10 cellular contexts compared by ENCODE assay signal in the genomic region with DNA sequence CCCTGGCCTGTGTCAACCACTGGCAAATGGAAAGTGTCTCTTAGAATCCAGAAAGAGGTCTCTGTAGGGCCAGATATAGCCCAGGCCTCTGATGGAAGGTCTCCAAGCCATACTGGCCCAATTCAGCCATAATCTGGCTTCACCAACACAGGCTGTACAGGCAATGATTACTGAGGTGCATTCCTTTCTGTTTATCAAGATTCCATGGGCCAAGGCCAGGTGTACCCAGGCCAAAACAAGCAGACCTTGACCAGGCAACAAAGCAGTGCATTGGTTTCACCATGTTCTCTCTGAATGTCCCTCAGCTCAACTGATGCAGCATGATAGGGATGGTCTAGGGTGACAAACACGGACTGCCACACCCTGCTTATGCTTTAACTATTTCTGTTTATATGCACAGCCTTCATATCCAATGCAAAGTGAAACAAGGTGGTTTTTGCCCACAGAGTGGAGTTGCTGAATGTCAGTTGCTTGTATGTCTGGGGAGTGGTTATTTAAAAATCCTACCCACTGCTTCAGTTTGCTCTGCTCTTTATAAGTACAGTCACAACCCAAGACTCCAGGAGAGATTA. TPM values are rescaled to one million over a fixed set of nuclear protein-coding genes. Genes with fewer than 3 reads are reported as not detected.
DNase-seq lines count a peak whose midpoint lies in the region; ATAC-seq, FAIRE-seq and TF ChIP-seq lines count a peak whose summit lies in the region.
"Had no signal": no experiment of that assay in that cellular context is flagged by ENCODE, and none has a peak within 500 bp of the region (broad histone marks: within the 10 kb centered on the region; RNA-seq: fewer than 3 reads in every experiment).

No MANE protein-coding gene starts in this region.

- no peaks in the 10 kb centered on the region for H3K9me3 Mint-ChIP-seq in chondrocyte (ENCODE audit: low read depth)

- no peaks in the 10 kb centered on the region for H4K20me1 ChIP-seq in GM23248 (ENCODE audit: insufficient read depth)
- H4K20me1 ChIP-seq in HepG2 (ENCODE audit: insufficient read depth, low read length), result no peaks in the 10 kb centered on the region

- H3K36me3 ChIP-seq in GM23248 (ENCODE audit: low read depth) (no peaks in the 10 kb centered on the region), HepG2 (replicated peaks in 1 of 2; ENCODE audit: control insufficient read depth in 1 of 2, insufficient read depth in 2 of 2, low read length in 2 of 2) (no peaks in the 10 kb centered on the region)

- H3K36me3 Mint-ChIP-seq in chondrocyte (ENCODE audit: low read depth), result no peaks in the 10 kb centered on the region

- H3K4me1 Mint-ChIP-seq in chondrocyte (ENCODE audit: low read depth), result peaks cover 52% of the 10 kb centered on the region

- 56 to 59% methylated on average over 1 of the region's 1 CpG for WGBS in GM23248 (ENCODE audit: low coverage in 1 of 2, low lambda C conversion rate in 2 of 2, missing lambda C conversion rate in 2 of 2), 2 experiments
- 0% methylated on average over 1 of the region's 1 CpG for WGBS in HepG2 (ENCODE audit: low lambda C conversion rate)

- H3K27ac Mint-ChIP-seq in chondrocyte (ENCODE audit: unreplicated experiment), result no peak overlapping the region

- TF ChIP-seq CTCF in GM13977 (IDR thresholded peaks at IDR 0.05; ENCODE audit: extremely low read depth, insufficient read depth, missing control alignments), result no peak
- TF ChIP-seq CTCF in RWPE1 (conservative IDR thresholded peaks at IDR 0.05; ENCODE audit: low read depth), result no peak
- no peak for TF ChIP-seq CTCF in HepG2 (CRISPR knock-in tag; IDR thresholded peaks at IDR 0.05)
- no peak for TF ChIP-seq CTCF in chondrocyte (IDR thresholded peaks at IDR 0.05)
- no peak for TF ChIP-seq CTCF in foreskin keratinocyte (conservative IDR thresholded peaks at IDR 0.05)

- CTCF ChIA-PET in RWPE1 (lab: Yijun Ruan, JAX), result no interaction called here
- CTCF ChIA-PET in HepG2 (lab: Yijun Ruan, JAX; ENCODE audit: low intra/inter-chr PET ratio, low total read pairs), result no interaction called here

- H3K9me3 ChIP-seq in GM23248 (ENCODE audit: low read depth) (no peaks in the 10 kb centered on the region), HepG2 (ENCODE audit: low read length) (no peaks in the 10 kb centered on the region)

- no peaks in the 10 kb centered on the region for H3K27me3 ChIP-seq in GM23248 (replicated peaks; ENCODE audit: insufficient read depth)
- no peaks in the 10 kb centered on the region for H3K27me3 ChIP-seq in HepG2 (ENCODE audit: control insufficient read depth in 1 of 2, insufficient read depth in 2 of 2, low read length in 2 of 2)
- no peaks in the 10 kb centered on the region for H3K27me3 ChIP-seq in foreskin keratinocyte

- H3K79me2 ChIP-seq in GM23248 (ENCODE audit: insufficient read depth) (no peaks in the 10 kb centered on the region), HepG2 (ENCODE audit: insufficient read depth, low read length) (no peaks in the 10 kb centered on the region)

- FAIRE-seq in HepG2 (lab: Jason Lieb, UNC), result peak; percentile 75
- FAIRE-seq: TTC549 had no signal

- H3K4me2 ChIP-seq in GM23248 (ENCODE audit: unreplicated experiment), result peak overlapping the region; percentile 0
- H3K4me2 ChIP-seq in HepG2 (ENCODE audit: low read depth, low read length), result peak overlapping the region; percentile 74

- in situ Hi-C loops in GM13977 (cut with MboI; ENCODE audit: low pct_unique_long_range_greater_than_20kb, low sequenced_read_pairs, unreplicated experiment) (loop anchor here (10.0 to 25.0 kb wide), 3 partner anchors 50 to 972 kb away; a partner anchor contains a TSS), GM23248 (cut with MboI) (loop anchor here (5.0 to 25.0 kb wide), 4 partner anchors 47 to 972 kb away; a partner anchor contains a TSS), HepG2 (cut with HindIII; ENCODE audit: extremely low pct_ligation_motif_present, low pct_unique_long_range_greater_than_20kb) (loop anchor here (10.0 kb wide), 3 partner anchors 460 to 980 kb away; a partner anchor contains a TSS)

- no peaks in the 10 kb centered on the region for H3K27me3 Mint-ChIP-seq in chondrocyte (ENCODE audit: low read depth)

- H3F3A ChIP-seq in GM23248 (ENCODE audit: insufficient read depth), result peaks cover 70% of the 10 kb centered on the region

- H3K27ac ChIP-seq in GM23248 (0 out of 2 replicates have a peak overlapping the region, but pooled peaks have one; percentile 45), RWPE1 (peak overlapping the region; percentile 42), HepG2 (ENCODE audit: extremely low read length, insufficient read depth, low read length) (peak overlapping the region; percentile 89), foreskin keratinocyte (no peak overlapping the region)

- H3K9ac ChIP-seq in GM23248 (no peak overlapping the region), HepG2 (ENCODE audit: insufficient read depth, low read depth, low read length) (peak overlapping the region; percentile 40; the same call in 1 of the 2 replicates)

- no TSS peak for BruUV-seq in HepG2 (replicated peaks; lab: Mats Ljungman, UMichigan)

- POLR2A ChIA-PET in RWPE1 (lab: Yijun Ruan, JAX; ENCODE audit: low non-redundant PET), result no interaction called here
- POLR2A ChIA-PET in HepG2 (lab: Yijun Ruan, JAX), result interaction anchor here (0.7 to 5.2 kb wide), 10 partner anchors 12 to 580 kb away, joined by 3 to 100 read pairs (median 6); a partner anchor contains a TSS

- intact Hi-C loops in HepG2 (cut with micrococcal nuclease; ENCODE audit: unreplicated experiment), result loop anchor here (5.0 to 10.0 kb wide), 6 partner anchors 150 to 982 kb away; no protein-coding TSS in a partner anchor

- peak in 1 of 2 experiments; percentile 32; a peak in 1 of 4 replicates for TF ChIP-seq POLR2A in HepG2 (IDR thresholded peaks at IDR 0.05; ENCODE audit: insufficient read depth in 1 of 2, low read depth in 2 of 2, low read length in 2 of 2)

- H3K4me3 ChIP-seq in GM23248 (no peak overlapping the region), HepG2 (replicated peaks in 1 of 3; ENCODE audit: insufficient read depth in 1 of 3, low read depth in 2 of 3, low read length in 3 of 3) (peak overlapping the region in 1 of 3 experiments; percentile 24; a peak in 2 of 6 replicates)

- no peaks in the 10 kb centered on the region for H3K9me2 ChIP-seq in GM23248 (ENCODE audit: insufficient read depth)

- no peak overlapping the region for H2AFZ ChIP-seq in GM23248
- H2AFZ ChIP-seq in HepG2 (ENCODE audit: low read length), result no peak overlapping the region

- no peak for TF ChIP-seq RAD21 in HepG2 (CRISPR knock-in tag; IDR thresholded peaks at IDR 0.05)

- H3K4me3 Mint-ChIP-seq in chondrocyte (ENCODE audit: unreplicated experiment), result no peak overlapping the region

- H3K4me1 ChIP-seq in GM23248 (ENCODE audit: insufficient read depth) (peaks cover 65% of the 10 kb centered on the region), HepG2 (ENCODE audit: insufficient read depth, low read length) (peaks cover 73% of the 10 kb centered on the region), foreskin keratinocyte (peaks cover 47% of the 10 kb centered on the region)

- peak; percentile 68 for ATAC-seq in HepG2
- no peak for ATAC-seq in SK-N-SH treated with all-trans-retinoic acid at 6 μM for 48 hours
- no peak for ATAC-seq in foreskin keratinocyte

- DNase-seq in GM13977 (ENCODE audit: low spot score) (peak; percentile 32), GM23248 (no peak), RWPE1 (ENCODE audit: low spot score) (no peak), HepG2 (ENCODE audit: low spot score) (peak; percentile 90), chondrocyte (ENCODE audit: low spot score) (no peak), retina (no peak), foreskin keratinocyte (no peak)
- DNase-seq: posterior cingulate gyrus had no signal

- TF ChIP-seq EP300 in HepG2 (IDR thresholded peaks at IDR 0.05; ENCODE audit: low read depth in 2 of 2, low read length in 2 of 2) (peak in 1 of 2 experiments; percentile 89; a peak in 3 of 4 replicates), HepG2 (CRISPR knock-in tag; IDR thresholded peaks at IDR 0.05; ENCODE audit: borderline replicate concordance) (peak; percentile 88; the same call in 1 of the 2 replicates)

TF ChIP-seq in HepG2, 621 proteins besides CTCF, POLR2A, EP300 and RAD21 (continues in another document):
- TF ChIP-seq ZSCAN29 (CRISPR knock-in tag; conservative IDR thresholded peaks at IDR 0.05) (no peak), TCF7L2 (IDR thresholded peaks at IDR 0.05; ENCODE audit: low read depth, low read length) (no peak), AGO2 (optimal IDR thresholded peaks at IDR 0.05; ENCODE audit: low read depth, low read length) (no peak)

TF ChIP-seq in SK-N-SH treated with all-trans-retinoic acid at 6 μM for 48 hours, 23 proteins besides CTCF, POLR2A, EP300 and RAD21 (continues in another document):
- no peak for TF ChIP-seq TOX (CRISPR knock-in tag; IDR thresholded peaks at IDR 0.05; ENCODE audit: borderline replicate concordance)

RNA-seq across cellular contexts. Expression of a gene that starts 25.2 kb away (rescaled TPM):
- 88.9 and 97.7 TPM in 2 replicates for total RNA-seq in GM23248 (2014; rRNA removed; shearing (Covaris generic))
- 58.6 and 77.5 TPM in 2 replicates for polyA plus RNA-seq in GM23248 (2016; fragmentation: Nextera tagmentation; extraction: Ambion mirVana)
- 23.5 and 151 TPM in 2 replicates for total RNA-seq in HepG2 (2016; rRNA removed; fragmentation: Illumina TruSeq; extraction: Trizol)
- total RNA-seq in HepG2 (2016; cell fraction: cytosol; rRNA removed; fragmentation: Illumina TruSeq; extraction: Trizol; ENCODE audit: low read depth), result 18.9 and 19.9 TPM in 2 replicates
- total RNA-seq in HepG2 (2016; cell fraction: insoluble cytoplasmic fraction; rRNA removed; fragmentation: Illumina TruSeq; extraction: Trizol), result 22.0 and 151 TPM in 2 replicates
- 19.5 and 22.9 TPM in 2 replicates for total RNA-seq in HepG2 (2016; cell fraction: membrane; rRNA removed; fragmentation: Illumina TruSeq; extraction: Trizol)
- total RNA-seq in HepG2 (2016; cell fraction: nucleus; rRNA removed; fragmentation: Illumina TruSeq; extraction: Trizol), result 552 TPM in 2 replicates
- polyA plus RNA-seq in HepG2 (2011; rRNA removed), result 303 and 309 TPM in 2 replicates
- 35.9 and 39.3 TPM in 2 replicates for polyA plus RNA-seq in HepG2 (2011; cell fraction: cytosol; rRNA removed)
- 1,033 and 1,155 TPM in 2 replicates for polyA plus RNA-seq in HepG2 (2011; cell fraction: nucleus; rRNA removed)
- 118 and 121 TPM in 2 replicates for polyA plus RNA-seq in HepG2 (2012)
- polyA plus RNA-seq in HepG2 (2016; cell fraction: cytosol; fragmentation: Illumina TruSeq; extraction: Trizol; ENCODE audit: low read depth), result 4.9 and 6.1 TPM in 2 replicates
- 26.1 and 28.4 TPM in 2 replicates for polyA plus RNA-seq in HepG2 (2016; cell fraction: insoluble cytoplasmic fraction; fragmentation: Illumina TruSeq; extraction: Trizol; ENCODE audit: low read depth)
- 6.6 and 9.0 TPM in 2 replicates for polyA plus RNA-seq in HepG2 (2016; cell fraction: membrane; fragmentation: Illumina TruSeq; extraction: Trizol; ENCODE audit: low read depth)
- polyA plus RNA-seq in HepG2 (2016; cell fraction: nucleus; fragmentation: Illumina TruSeq; extraction: Trizol; ENCODE audit: insufficient read depth, low read depth), result 607 and 612 TPM in 2 replicates
- 138 and 193 TPM in 2 replicates for polyA minus RNA-seq in HepG2 (2011; rRNA and poly(A)+ RNA removed; ENCODE audit: low replicate concordance)
- 30.6 and 49.5 TPM in 2 replicates for polyA minus RNA-seq in HepG2 (2011; cell fraction: cytosol; rRNA and poly(A)+ RNA removed)
- polyA minus RNA-seq in HepG2 (2011; cell fraction: nucleus; rRNA and poly(A)+ RNA removed), result 1,410 and 1,557 TPM in 2 replicates
- total RNA-seq in chondrocyte, result 63.9 to 73.1 TPM (median 70.0 TPM) in 3 replicates
- total RNA-seq in foreskin keratinocyte, result 59.0 and 65.0 TPM in 2 replicates
- polyA plus RNA-seq in foreskin keratinocyte, result 21.4 and 23.7 TPM in 2 replicates

Comparison
In these comparisons a context has a peak if more than half of its experiments do, and no peak if none do; other contexts are left out.
1. DNase-seq: peak in GM13977 (single experiment) and HepG2 (single experiment); none in GM23248 (single experiment), RWPE1 (single experiment), chondrocyte (single experiment), retina (single experiment) and foreskin keratinocyte (0 of 2).